ENCODE assay signal across 12 cellular contexts in the genomic region with DNA sequence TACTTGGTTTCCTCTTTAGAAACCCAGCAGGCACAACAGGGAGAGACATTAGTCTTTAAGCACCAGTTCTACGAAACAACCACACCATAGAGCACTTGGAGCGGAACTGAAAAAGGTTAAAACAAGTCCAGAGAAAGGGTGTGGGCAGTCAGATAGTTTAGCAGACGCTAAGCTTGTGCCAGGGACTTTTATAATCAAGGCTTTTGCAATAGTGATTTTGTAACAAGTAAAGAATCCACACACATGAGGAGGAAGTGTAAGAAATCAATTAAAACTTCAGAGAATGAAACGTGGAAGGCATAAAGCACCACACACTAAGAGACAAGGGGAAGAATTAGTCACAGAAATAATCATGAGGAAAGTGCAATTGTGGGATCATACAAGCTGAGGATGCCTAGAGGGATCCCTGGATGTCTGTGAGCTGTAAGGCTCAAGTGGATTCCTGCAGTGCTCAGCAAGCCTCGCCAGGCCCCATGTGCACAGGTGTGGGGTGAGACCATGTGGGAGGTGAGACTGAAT. TPM values are rescaled to one million over a fixed set of nuclear protein-coding genes. Genes with fewer than 3 reads are reported as not detected.
A peak's percentile ranks its signal among the peaks of the same experiment; 100 is the strongest.
DNase-seq lines count a peak whose midpoint lies in the region; ATAC-seq and TF ChIP-seq lines count a peak whose summit lies in the region.
"Had no signal": no experiment of that assay in that cellular context is flagged by ENCODE, and none has a peak within 500 bp of the region (broad histone marks: within the 10 kb centered on the region; RNA-seq: fewer than 3 reads in every experiment).

No MANE protein-coding gene starts in this region.

- H3K36me3 Mint-ChIP-seq in activated CD4-positive, alpha-beta T cell treated with anti-CD3 and anti-CD28 coated beads, Interleukin-2, amount 10 ng/mL, durations not matched to agents 24 days and 14 days (ENCODE audit: low read depth), result no peaks in the 10 kb centered on the region
- no peaks in the 10 kb centered on the region for H3K36me3 Mint-ChIP-seq in activated CD8-positive, alpha-beta T cell treated with anti-CD3 and anti-CD28 coated beads for 36 hours (ENCODE audit: low read depth)

- H3K4me1 Mint-ChIP-seq in activated CD4-positive, alpha-beta T cell treated with anti-CD3 and anti-CD28 coated beads, Interleukin-2, amount 10 ng/mL, durations not matched to agents 24 days and 14 days, result no peaks in the 10 kb centered on the region
- H3K4me1 Mint-ChIP-seq in activated CD8-positive, alpha-beta T cell treated with anti-CD3 and anti-CD28 coated beads for 36 hours (ENCODE audit: low read depth), result peaks cover 20% of the 10 kb centered on the region

- peaks cover 19% of the 10 kb centered on the region for H3K27me3 Mint-ChIP-seq in activated CD4-positive, alpha-beta T cell treated with anti-CD3 and anti-CD28 coated beads, Interleukin-2, amount 10 ng/mL, durations not matched to agents 24 days and 14 days
- H3K27me3 Mint-ChIP-seq in activated CD8-positive, alpha-beta T cell treated with anti-CD3 and anti-CD28 coated beads for 36 hours, result peaks cover 3% of the 10 kb centered on the region

- CTCF ChIA-PET in activated CD8-positive, alpha-beta T cell treated with anti-CD3 and anti-CD28 coated beads for 36 hours (lab: Charles Lee), result interaction anchor here (1.0 to 2.9 kb wide), 4 partner anchors 9 to 51 kb away, joined by 3 to 14 read pairs (median 3); no protein-coding TSS in a partner anchor

- H3K27ac ChIP-seq in SK-N-MC, result peak overlapping the region; percentile 93

- H3K4me3 ChIP-seq in GM12865 (ENCODE audit: low read depth, low read length) (no peak overlapping the region), SK-N-MC (peak overlapping the region; percentile 32; the same call in 1 of the 2 replicates), fibroblast of the aortic adventitia (ENCODE audit: low read depth, low read length) (no peak overlapping the region)

- no peaks in the 10 kb centered on the region for H3K9me3 ChIP-seq in SK-N-MC (ENCODE audit: low read depth, low read length)

- H3K36me3 ChIP-seq in SK-N-MC (ENCODE audit: insufficient read depth, low read length), result no peaks in the 10 kb centered on the region

- TF ChIP-seq CTCF in GM12865 (IDR thresholded peaks at IDR 0.05; ENCODE audit: insufficient read depth, low read depth, low read length, missing control alignments) (no peak), fibroblast of the aortic adventitia (IDR thresholded peaks at IDR 0.05; ENCODE audit: insufficient read depth, low read length) (no peak)
- no peak for TF ChIP-seq CTCF in activated CD8-positive, alpha-beta T cell treated with anti-CD3 and anti-CD28 coated beads for 36 hours (IDR thresholded peaks at IDR 0.05)

- intact Hi-C loops in sciatic nerve (cut with DNase I), result no loop called here
- intact Hi-C loops in activated CD4-positive, alpha-beta T cell treated with anti-CD3 and anti-CD28 coated beads, Interleukin-2, amount 10 ng/mL, durations not matched to agents 24 days and 14 days (cut with micrococcal nuclease), result loop anchor here (1.0 kb wide), 1 partner anchor 39 kb away; no protein-coding TSS in a partner anchor
- intact Hi-C loops in activated CD8-positive, alpha-beta T cell treated with anti-CD3 and anti-CD28 coated beads for 36 hours (cut with micrococcal nuclease), result no loop called here

- H3K4me3 Mint-ChIP-seq in activated CD4-positive, alpha-beta T cell treated with anti-CD3 and anti-CD28 coated beads, Interleukin-2, amount 10 ng/mL, durations not matched to agents 24 days and 14 days, result no peak overlapping the region
- H3K4me3 Mint-ChIP-seq in activated CD8-positive, alpha-beta T cell treated with anti-CD3 and anti-CD28 coated beads for 36 hours, result no peak overlapping the region

- no peak overlapping the region for H3K27ac Mint-ChIP-seq in activated CD4-positive, alpha-beta T cell treated with anti-CD3 and anti-CD28 coated beads, Interleukin-2, amount 10 ng/mL, durations not matched to agents 24 days and 14 days
- H3K27ac Mint-ChIP-seq in activated CD8-positive, alpha-beta T cell treated with anti-CD3 and anti-CD28 coated beads for 36 hours, result no peak overlapping the region
- H3K27ac Mint-ChIP-seq: progenitor cell of endocrine pancreas had no signal

- ATAC-seq in sciatic nerve, result peak; percentile 92
- no peak for ATAC-seq in activated CD8-positive, alpha-beta T cell treated with anti-CD3 and anti-CD28 coated beads for 36 hours

- no peak overlapping the region for H3K9ac ChIP-seq in SK-N-MC (ENCODE audit: insufficient read length)

- DNase-seq in GM12865 (ENCODE audit: low read depth) (peak; percentile 14), SK-N-MC (ENCODE audit: low read depth, low spot score) (peak; percentile 56), fibroblast of the aortic adventitia (ENCODE audit: low read depth) (peak; percentile 75), sciatic nerve (ENCODE audit: low spot score) (no peak), DMS153 treated with DMSO at 0.1 percent for 48 hours (lab: John Stamatoyannopoulos, UW; ENCODE audit: unreplicated experiment) (no peak)
- no peak for DNase-seq in stimulated activated CD4-positive, alpha-beta T cell treated with anti-CD3 and anti-CD28 coated beads, Interleukin-15, amount 100 ng/mL, for 24 hours
- no peak for DNase-seq in activated CD4-positive, alpha-beta T cell treated with anti-CD3 and anti-CD28 coated beads, Interleukin-2, amount 10 ng/mL, durations not matched to agents 24 days and 14 days
- DNase-seq in activated CD8-positive, alpha-beta T cell treated with anti-CD3 and anti-CD28 coated beads for 36 hours, result no peak
- DNase-seq: activated CD4-positive, alpha-beta T cell treated with anti-CD3 and anti-CD28 coated beads, Interleukin-2, amount 50 U/mL, for 48 hours; EL; MM.1S had no signal

- no peaks in the 10 kb centered on the region for H3K9me3 Mint-ChIP-seq in activated CD4-positive, alpha-beta T cell treated with anti-CD3 and anti-CD28 coated beads, Interleukin-2, amount 10 ng/mL, durations not matched to agents 24 days and 14 days
- H3K9me3 Mint-ChIP-seq in activated CD8-positive, alpha-beta T cell treated with anti-CD3 and anti-CD28 coated beads for 36 hours, result no peaks in the 10 kb centered on the region

- POLR2A ChIA-PET in activated CD8-positive, alpha-beta T cell treated with anti-CD3 and anti-CD28 coated beads for 36 hours (lab: Charles Lee), result interaction anchor here (0.6 to 0.9 kb wide), 2 partner anchors 36 to 950 kb away, joined by 3 to 4 read pairs; no protein-coding TSS in a partner anchor

RNA-seq across cellular contexts. Expression of gene TLR5, which starts 37.8 kb away (rescaled TPM):
- 0.36 TPM in 1 of 2 replicates, not detected in the other for total RNA-seq in fibroblast of the aortic adventitia (ENCODE audit: low replicate concordance)
- 16.4 TPM for total RNA-seq in sciatic nerve
- total RNA-seq in activated CD4-positive, alpha-beta T cell treated with anti-CD3 and anti-CD28 coated beads, Interleukin-2, amount 10 ng/mL, durations not matched to agents 24 days and 14 days, result 0.09 TPM in 1 of 2 replicates, not detected in the other
- total RNA-seq in activated CD8-positive, alpha-beta T cell treated with anti-CD3 and anti-CD28 coated beads for 36 hours, result under 1 TPM; 0.11 to 0.38 TPM

Comparison
In these comparisons a context has a peak if more than half of its experiments do, and no peak if none do; other contexts are left out.
1. DNase-seq: peak in GM12865 (single experiment), SK-N-MC (single experiment) and fibroblast of the aortic adventitia (single experiment); none in sciatic nerve (single experiment), stimulated activated CD4-positive, alpha-beta T cell treated with anti-CD3 and anti-CD28 coated beads, Interleukin-15, amount 100 ng/mL, for 24 hours (single experiment), DMS153 treated with DMSO at 0.1 percent for 48 hours (single experiment), activated CD4-positive, alpha-beta T cell treated with anti-CD3 and anti-CD28 coated beads, Interleukin-2, amount 10 ng/mL, durations not matched to agents 24 days and 14 days (single experiment) and activated CD8-positive, alpha-beta T cell treated with anti-CD3 and anti-CD28 coated beads for 36 hours (single experiment).
2. RNA of gene TLR5, which starts 37.8 kb away (total RNA-seq): 16.4 TPM in sciatic nerve (single experiment); 0.11 to 0.38 TPM in activated CD8-positive, alpha-beta T cell treated with anti-CD3 and anti-CD28 coated beads for 36 hours, 0.36 TPM in fibroblast of the aortic adventitia and 0.09 TPM in activated CD4-positive, alpha-beta T cell treated with anti-CD3 and anti-CD28 coated beads, Interleukin-2, amount 10 ng/mL, durations not matched to agents 24 days and 14 days; every median in the first group is over 10 times any median in the second.